ENCODE assay signal across 17 cellular contexts in genomic region chr15:71303977-71304376, GRCh38.
"Had no signal": no experiment of that assay in that cellular context is flagged by ENCODE, and none has a peak within 500 bp of the region (broad histone marks: within the 10 kb centered on the region; RNA-seq: fewer than 3 reads in every experiment).

No MANE protein-coding gene starts in this region.

- H3K4me1 ChIP-seq: left lung, tibial nerve, upper lobe of right lung had no signal

- H3K36me3 Mint-ChIP-seq: naive thymus-derived CD4-positive, alpha-beta T cell had no signal

- ATAC-seq: left lung; naive thymus-derived CD4-positive, alpha-beta T cell; upper lobe of right lung had no signal

- H3K9me3 ChIP-seq: heart right ventricle, neutrophil, stomach, tibial nerve, upper lobe of right lung, vagina had no signal

- H3K27ac ChIP-seq: dorsolateral prefrontal cortex, left lung, neutrophil, tibial nerve, upper lobe of right lung, vagina had no signal

- H3K4me3 ChIP-seq: dorsolateral prefrontal cortex, heart right ventricle, left lung, lung, stomach, tibial nerve, upper lobe of right lung, vagina had no signal

- H3K4me3 Mint-ChIP-seq: naive thymus-derived CD4-positive, alpha-beta T cell had no signal

- H3K27me3 ChIP-seq: dorsolateral prefrontal cortex, heart right ventricle, left lung, neutrophil, stomach, tibial nerve, upper lobe of right lung, vagina had no signal

- H3K36me3 ChIP-seq: heart right ventricle, left lung, neutrophil, stomach, tibial nerve, upper lobe of right lung, vagina had no signal

- DNase-seq: cortex of kidney; dorsolateral prefrontal cortex; effector CD8-positive, alpha-beta T cell; heart right ventricle; hypothalamus; islet precursor cell; left lung; naive thymus-derived CD4-positive, alpha-beta T cell; small intestine; stimulated activated CD4-positive, alpha-beta T cell treated with anti-CD3 and anti-CD28 coated beads, Interleukin-12 subunit alpha, Interleukin-12 subunit beta, amount 100 ng/mL, for 4 hours; stimulated activated naive CD4-positive, alpha-beta T cell; stomach; upper lobe of right lung had no signal

- H3K27ac Mint-ChIP-seq: naive thymus-derived CD4-positive, alpha-beta T cell had no signal

- H3K4me1 Mint-ChIP-seq: naive thymus-derived CD4-positive, alpha-beta T cell had no signal
